19 cellular contexts compared by ENCODE assay signal in the genomic region with DNA sequence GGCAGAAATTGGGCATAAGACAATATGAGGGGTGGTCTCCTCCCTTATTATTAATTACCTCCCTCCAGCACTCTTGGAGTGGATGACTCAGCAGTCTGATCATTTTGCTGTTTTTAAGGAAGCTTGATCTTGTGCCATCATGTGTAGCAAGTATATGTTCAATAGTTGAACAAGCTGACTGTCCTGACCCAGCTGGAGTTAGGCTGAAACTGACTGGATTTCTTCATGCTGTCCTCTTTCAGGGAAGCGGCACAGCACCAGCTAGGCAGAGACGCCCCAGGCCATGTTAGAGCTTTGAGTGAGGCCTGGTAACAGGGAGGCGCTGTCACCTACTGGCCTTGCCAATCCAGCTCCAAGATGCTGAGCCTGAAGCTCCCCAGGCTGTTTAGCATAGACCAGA. TPM values are rescaled to one million over a fixed set of nuclear protein-coding genes. Genes with fewer than 3 reads are reported as not detected.
A peak's percentile ranks its signal among the peaks of the same experiment; 100 is the strongest.
DNase-seq lines count a peak whose midpoint lies in the region; ATAC-seq, FAIRE-seq and TF ChIP-seq lines count a peak whose summit lies in the region.
"Had no signal": no experiment of that assay in that cellular context is flagged by ENCODE, and none has a peak within 500 bp of the region (broad histone marks: within the 10 kb centered on the region; RNA-seq: fewer than 3 reads in every experiment).

No MANE protein-coding gene starts in this region.

- H3K4me1 ChIP-seq in HepG2 (ENCODE audit: insufficient read depth, low read length), result peaks cover 25% of the 10 kb centered on the region
- H3K4me1 ChIP-seq in right lobe of liver, result no peaks in the 10 kb centered on the region
- peaks cover 4% of the 10 kb centered on the region for H3K4me1 ChIP-seq in upper lobe of right lung
- H3K4me1 ChIP-seq: uterus had no signal

- H3K27me3 ChIP-seq in HepG2 (ENCODE audit: control insufficient read depth in 1 of 2, insufficient read depth in 2 of 2, low read length in 2 of 2), result no peaks in the 10 kb centered on the region; a peak in 2 of 5 replicates
- no peaks in the 10 kb centered on the region for H3K27me3 ChIP-seq in right lobe of liver
- no peaks in the 10 kb centered on the region for H3K27me3 ChIP-seq in kidney epithelial cell (ENCODE audit: control insufficient read depth, insufficient read depth, low read length)
- H3K27me3 ChIP-seq in upper lobe of right lung, result no peaks in the 10 kb centered on the region
- H3K27me3 ChIP-seq: esophagus squamous epithelium, uterus had no signal

- no peak for DNase-seq in HepG2 (ENCODE audit: low spot score)
- no peak for DNase-seq in right lobe of liver
- DNase-seq in epithelial cell of esophagus (ENCODE audit: low read depth), result peak; percentile 38
- DNase-seq in kidney epithelial cell (ENCODE audit: low read depth), result peak; percentile 10
- no peak for DNase-seq in upper lobe of right lung
- no peak for DNase-seq in DMS153 treated with DMSO at 0.1 percent for 48 hours (lab: John Stamatoyannopoulos, UW; ENCODE audit: unreplicated experiment)
- no peak for DNase-seq in caudate nucleus (lab: John Stamatoyannopoulos, UW)
- DNase-seq in SW 1271 (lab: John Stamatoyannopoulos, UW), result no peak
- DNase-seq: activated CD4-positive, alpha-beta T cell treated with anti-CD3 and anti-CD28 coated beads for 36 hours; activated naive CD4-positive, alpha-beta T cell; CD4-positive, alpha-beta T cell; cortex of kidney; esophagus squamous epithelium; naive B cell; NCI-H226; SHP77 treated with DMSO at 0.1 percent for 48 hours; stimulated activated CD4-positive, alpha-beta T cell treated with anti-CD3 and anti-CD28 coated beads, Interleukin-15, amount 100 ng/mL, for 24 hours; stimulated activated naive CD8-positive, alpha-beta T cell treated with anti-CD3 and anti-CD28 coated beads, Interleukin-15, amount 100 ng/mL, for 72 hours; uterus had no signal

- no peaks in the 10 kb centered on the region for H3K79me2 ChIP-seq in HepG2 (ENCODE audit: insufficient read depth, low read length)

- H3K36me3 ChIP-seq in HepG2 (replicated peaks in 1 of 2; ENCODE audit: control insufficient read depth in 1 of 2, insufficient read depth in 2 of 2, low read length in 2 of 2) (no peaks in the 10 kb centered on the region), right lobe of liver (no peaks in the 10 kb centered on the region), kidney epithelial cell (ENCODE audit: control insufficient read depth, insufficient read depth, low read length) (no peaks in the 10 kb centered on the region), upper lobe of right lung (no peaks in the 10 kb centered on the region)
- H3K36me3 ChIP-seq: esophagus squamous epithelium, uterus had no signal

- H2AFZ ChIP-seq in HepG2 (ENCODE audit: low read length), result no peak overlapping the region

- no peaks in the 10 kb centered on the region for H4K20me1 ChIP-seq in HepG2 (ENCODE audit: insufficient read depth, low read length)

- FAIRE-seq in HepG2 (lab: Jason Lieb, UNC), result no peak

- TF ChIP-seq RAD21 in HepG2 (CRISPR knock-in tag; IDR thresholded peaks at IDR 0.05), result no peak

- ATAC-seq in HepG2 (no peak), right lobe of liver (no peak), upper lobe of right lung (peak; percentile 76)
- ATAC-seq: activated CD4-positive, alpha-beta T cell treated with anti-CD3 and anti-CD28 coated beads for 36 hours; stimulated activated naive CD8-positive, alpha-beta T cell treated with anti-CD3 and anti-CD28 coated beads, Interleukin-15, amount 100 ng/mL, for 72 hours had no signal

- in situ Hi-C loops in HepG2 (cut with HindIII; ENCODE audit: extremely low pct_ligation_motif_present, low pct_unique_long_range_greater_than_20kb), result no loop called here

- no peak for TF ChIP-seq POLR2A in HepG2 (IDR thresholded peaks at IDR 0.05; ENCODE audit: insufficient read depth in 1 of 2, low read depth in 2 of 2, low read length in 2 of 2)
- TF ChIP-seq POLR2A in right lobe of liver (IDR thresholded peaks at IDR 0.05), result no peak

- H3K9ac ChIP-seq in HepG2 (ENCODE audit: insufficient read depth, low read depth, low read length), result no peak overlapping the region

- no peak overlapping the region for H3K27ac ChIP-seq in HepG2 (ENCODE audit: extremely low read length, insufficient read depth, low read length)
- no peak overlapping the region for H3K27ac ChIP-seq in right lobe of liver
- no peak overlapping the region for H3K27ac ChIP-seq in upper lobe of right lung
- H3K27ac ChIP-seq in caudate nucleus (ENCODE audit: low read depth, low read length), result no peak overlapping the region
- H3K27ac ChIP-seq: esophagus squamous epithelium, uterus had no signal

- no peak overlapping the region for H3K4me3 ChIP-seq in HepG2 (replicated peaks in 1 of 3; ENCODE audit: insufficient read depth in 1 of 3, low read depth in 2 of 3, low read length in 3 of 3)
- H3K4me3 ChIP-seq in right lobe of liver, result no peak overlapping the region
- no peak overlapping the region for H3K4me3 ChIP-seq in epithelial cell of esophagus (ENCODE audit: low read length)
- no peak overlapping the region for H3K4me3 ChIP-seq in kidney epithelial cell (ENCODE audit: low read depth, low read length)
- H3K4me3 ChIP-seq in upper lobe of right lung, result no peak overlapping the region
- H3K4me3 ChIP-seq: esophagus squamous epithelium, uterus had no signal

- H3K9me3 ChIP-seq in HepG2 (ENCODE audit: low read length), result no peaks in the 10 kb centered on the region
- no peaks in the 10 kb centered on the region for H3K9me3 ChIP-seq in right lobe of liver
- H3K9me3 ChIP-seq in upper lobe of right lung, result no peaks in the 10 kb centered on the region
- H3K9me3 ChIP-seq: esophagus squamous epithelium, uterus had no signal

- intact Hi-C loops in HepG2 (cut with micrococcal nuclease; ENCODE audit: unreplicated experiment) (no loop called here), right lobe of liver (cut with DNase I) (no loop called here), upper lobe of right lung (cut with DNase I) (no loop called here)

- TF ChIP-seq EP300 in HepG2 (IDR thresholded peaks at IDR 0.05; ENCODE audit: low read depth in 2 of 2, low read length in 2 of 2) (no peak), HepG2 (CRISPR knock-in tag; IDR thresholded peaks at IDR 0.05; ENCODE audit: borderline replicate concordance) (no peak)

- TF ChIP-seq CTCF in HepG2 (CRISPR knock-in tag; IDR thresholded peaks at IDR 0.05) (no peak), right lobe of liver (IDR thresholded peaks at IDR 0.05) (no peak), epithelial cell of esophagus (IDR thresholded peaks at IDR 0.05; ENCODE audit: insufficient read depth, low read depth, low read length, missing control alignments) (no peak), kidney epithelial cell (IDR thresholded peaks at IDR 0.05; ENCODE audit: insufficient read depth, low read length, poor library complexity, severe bottlenecking) (no peak), upper lobe of right lung (IDR thresholded peaks at IDR 0.05) (no peak)

- WGBS in HepG2 (ENCODE audit: low lambda C conversion rate), result 88% methylated on average over 2 of the region's 3 CpGs
- no CpG with 5 or more reads among the region's 3 CpGs for WGBS in right lobe of liver (ENCODE audit: insufficient coverage, low coverage, low lambda C conversion rate, missing lambda C conversion rate)

- no peak overlapping the region for H3K4me2 ChIP-seq in HepG2 (ENCODE audit: low read depth, low read length)

- BruUV-seq in HepG2 (replicated peaks; lab: Mats Ljungman, UMichigan), result no TSS peak

- POLR2A ChIA-PET in HepG2 (lab: Yijun Ruan, JAX), result no interaction called here

- CTCF ChIA-PET in HepG2 (lab: Yijun Ruan, JAX; ENCODE audit: low intra/inter-chr PET ratio, low total read pairs), result no interaction called here

TF ChIP-seq in HepG2, 621 proteins besides CTCF, POLR2A, EP300 and RAD21:
- TF ChIP-seq ZNF263 (CRISPR knock-in tag; IDR thresholded peaks at IDR 0.05) (no peak), NFE2L2 (IDR thresholded peaks at IDR 0.05; ENCODE audit: low read length) (peak; percentile 31; the same call in 1 of the 2 replicates)

RNA-seq across cellular contexts. Expression of gene KIF23, which starts 54.4 kb away (rescaled TPM):
- total RNA-seq in HepG2 (2016; rRNA removed; fragmentation: Illumina TruSeq; extraction: Trizol), result 38.1 and 51.2 TPM in 2 replicates
- total RNA-seq in HepG2 (2016; cell fraction: cytosol; rRNA removed; fragmentation: Illumina TruSeq; extraction: Trizol; ENCODE audit: low read depth), result 25.1 and 27.8 TPM in 2 replicates
- total RNA-seq in HepG2 (2016; cell fraction: insoluble cytoplasmic fraction; rRNA removed; fragmentation: Illumina TruSeq; extraction: Trizol), result 36.6 and 47.8 TPM in 2 replicates
- total RNA-seq in HepG2 (2016; cell fraction: membrane; rRNA removed; fragmentation: Illumina TruSeq; extraction: Trizol), result 11.1 and 11.6 TPM in 2 replicates
- total RNA-seq in HepG2 (2016; cell fraction: nucleus; rRNA removed; fragmentation: Illumina TruSeq; extraction: Trizol), result 35.8 and 39.8 TPM in 2 replicates
- polyA plus RNA-seq in HepG2 (2011; rRNA removed), result 8.4 and 11.3 TPM in 2 replicates
- polyA plus RNA-seq in HepG2 (2011; cell fraction: cytosol; rRNA removed), result 3.8 and 5.7 TPM in 2 replicates
- polyA plus RNA-seq in HepG2 (2011; cell fraction: nucleus; rRNA removed), result 18.6 and 25.3 TPM in 2 replicates
- 6.7 and 12.1 TPM in 2 replicates for polyA plus RNA-seq in HepG2 (2012)
- 1.1 and 1.3 TPM in 2 replicates for polyA plus RNA-seq in HepG2 (2016; cell fraction: cytosol; fragmentation: Illumina TruSeq; extraction: Trizol; ENCODE audit: low read depth)
- polyA plus RNA-seq in HepG2 (2016; cell fraction: insoluble cytoplasmic fraction; fragmentation: Illumina TruSeq; extraction: Trizol; ENCODE audit: low read depth), result 41.4 and 46.9 TPM in 2 replicates
- 2.8 and 3.7 TPM in 2 replicates for polyA plus RNA-seq in HepG2 (2016; cell fraction: membrane; fragmentation: Illumina TruSeq; extraction: Trizol; ENCODE audit: low read depth)
- 51.9 and 52.6 TPM in 2 replicates for polyA plus RNA-seq in HepG2 (2016; cell fraction: nucleus; fragmentation: Illumina TruSeq; extraction: Trizol; ENCODE audit: insufficient read depth, low read depth)
- polyA minus RNA-seq in HepG2 (2011; rRNA and poly(A)+ RNA removed; ENCODE audit: low replicate concordance), result 9.4 and 66.2 TPM in 2 replicates
- polyA minus RNA-seq in HepG2 (2011; cell fraction: cytosol; rRNA and poly(A)+ RNA removed), result 5.4 and 6.8 TPM in 2 replicates
- 19.5 and 25.9 TPM in 2 replicates for polyA minus RNA-seq in HepG2 (2011; cell fraction: nucleus; rRNA and poly(A)+ RNA removed)
- 1 to 10 TPM in 4 of 6 experiments, under 1 TPM in 2; 0.09 to 2.2 (median 1.2) TPM for total RNA-seq in right lobe of liver
- 8.6 and 12.3 TPM in 2 replicates for total RNA-seq in kidney epithelial cell
- total RNA-seq in upper lobe of right lung, result 2.7 TPM

Comparison
In these comparisons a context has a peak if more than half of its experiments do, and no peak if none do; other contexts are left out.
1. DNase-seq: peak in epithelial cell of esophagus (single experiment) and kidney epithelial cell (single experiment); none in HepG2 (single experiment), right lobe of liver (0 of 3), upper lobe of right lung (single experiment), DMS153 treated with DMSO at 0.1 percent for 48 hours (single experiment), caudate nucleus (0 of 61) and SW 1271 (0 of 2).